ENCODE assay signal across 10 cellular contexts in the genomic region with DNA sequence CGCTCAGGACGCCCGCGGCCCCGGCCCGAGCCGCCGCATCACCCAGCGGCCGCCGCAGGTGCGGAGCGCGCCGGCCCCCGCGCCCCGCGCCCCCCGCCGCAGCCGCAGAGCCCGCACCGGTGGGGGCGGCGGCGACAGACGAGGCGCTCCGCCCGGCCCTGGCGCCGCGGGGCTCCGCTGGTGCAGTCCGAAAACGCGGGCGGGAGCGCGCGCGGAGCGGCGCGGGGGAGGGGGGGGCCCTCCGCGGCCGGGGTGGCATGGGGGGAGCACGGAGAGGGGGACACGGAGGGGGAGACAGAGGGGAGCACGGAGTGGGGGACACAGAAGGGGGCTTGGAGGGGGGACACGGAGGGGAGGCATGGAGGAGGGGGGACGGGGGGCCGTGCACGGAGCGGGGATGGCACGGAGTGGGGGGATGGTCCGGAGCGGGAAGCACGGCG. TPM values are rescaled to one million over a fixed set of nuclear protein-coding genes. Genes with fewer than 3 reads are reported as not detected.
A peak's percentile ranks its signal among the peaks of the same experiment; 100 is the strongest.
DNase-seq lines count a peak whose midpoint lies in the region; ATAC-seq, FAIRE-seq and TF ChIP-seq lines count a peak whose summit lies in the region.
"Had no signal": no experiment of that assay in that cellular context is flagged by ENCODE, and none has a peak within 500 bp of the region (broad histone marks: within the 10 kb centered on the region; RNA-seq: fewer than 3 reads in every experiment).

A gene with protein sequence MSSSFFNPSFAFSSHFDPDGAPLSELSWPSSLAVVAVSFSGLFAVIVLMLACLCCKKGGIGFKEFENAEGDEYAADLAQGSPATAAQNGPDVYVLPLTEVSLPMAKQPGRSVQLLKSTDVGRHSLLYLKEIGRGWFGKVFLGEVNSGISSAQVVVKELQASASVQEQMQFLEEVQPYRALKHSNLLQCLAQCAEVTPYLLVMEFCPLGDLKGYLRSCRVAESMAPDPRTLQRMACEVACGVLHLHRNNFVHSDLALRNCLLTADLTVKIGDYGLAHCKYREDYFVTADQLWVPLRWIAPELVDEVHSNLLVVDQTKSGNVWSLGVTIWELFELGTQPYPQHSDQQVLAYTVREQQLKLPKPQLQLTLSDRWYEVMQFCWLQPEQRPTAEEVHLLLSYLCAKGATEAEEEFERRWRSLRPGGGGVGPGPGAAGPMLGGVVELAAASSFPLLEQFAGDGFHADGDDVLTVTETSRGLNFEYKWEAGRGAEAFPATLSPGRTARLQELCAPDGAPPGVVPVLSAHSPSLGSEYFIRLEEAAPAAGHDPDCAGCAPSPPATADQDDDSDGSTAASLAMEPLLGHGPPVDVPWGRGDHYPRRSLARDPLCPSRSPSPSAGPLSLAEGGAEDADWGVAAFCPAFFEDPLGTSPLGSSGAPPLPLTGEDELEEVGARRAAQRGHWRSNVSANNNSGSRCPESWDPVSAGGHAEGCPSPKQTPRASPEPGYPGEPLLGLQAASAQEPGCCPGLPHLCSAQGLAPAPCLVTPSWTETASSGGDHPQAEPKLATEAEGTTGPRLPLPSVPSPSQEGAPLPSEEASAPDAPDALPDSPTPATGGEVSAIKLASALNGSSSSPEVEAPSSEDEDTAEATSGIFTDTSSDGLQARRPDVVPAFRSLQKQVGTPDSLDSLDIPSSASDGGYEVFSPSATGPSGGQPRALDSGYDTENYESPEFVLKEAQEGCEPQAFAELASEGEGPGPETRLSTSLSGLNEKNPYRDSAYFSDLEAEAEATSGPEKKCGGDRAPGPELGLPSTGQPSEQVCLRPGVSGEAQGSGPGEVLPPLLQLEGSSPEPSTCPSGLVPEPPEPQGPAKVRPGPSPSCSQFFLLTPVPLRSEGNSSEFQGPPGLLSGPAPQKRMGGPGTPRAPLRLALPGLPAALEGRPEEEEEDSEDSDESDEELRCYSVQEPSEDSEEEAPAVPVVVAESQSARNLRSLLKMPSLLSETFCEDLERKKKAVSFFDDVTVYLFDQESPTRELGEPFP (N-terminal part only) (minus strand): TSS at position 189 of the 440 bp plus-strand sequence. CDS start 229 bp downstream, outside the sequence.

- H3K23ac ChIP-seq in trophoblast cell (ENCODE audit: low read length), result no peak within 1 kb of the TSS

- H4K12ac ChIP-seq in trophoblast cell (ENCODE audit: low read depth, low read length), result no peak within 1 kb of the TSS

- no peak for FAIRE-seq in D721Med (lab: Jason Lieb, UNC)

- DNase-seq in BE2C, result no peak
- DNase-seq in PC-3, result no peak
- DNase-seq in left ventricle myocardium inferior, result no peak
- DNase-seq in trophoblast cell, result no peak
- no peak for DNase-seq in NOMO-1 treated with DMSO at 0.1 percent for 48 hours (lab: John Stamatoyannopoulos, UW; ENCODE audit: unreplicated experiment)
- no peak for DNase-seq in activated T-helper 2 cell treated with anti-CD3 and anti-CD28 coated beads, Interferon-gamma antibody, Interleukin-2, Interleukin-4, amounts not matched to agents 10 μg/mL and 5 μg/mL and 100 μg/mL, durations not matched to agents 14 hours and 24 hours and 36 hours (ENCODE audit: low spot score)
- no peak for DNase-seq in D721Med (ENCODE audit: insufficient read length, low spot score)
- DNase-seq: GDM1 had no signal

- no peak within 1 kb of the TSS for H3K4me3 Mint-ChIP-seq in activated T-helper 2 cell treated with anti-CD3 and anti-CD28 coated beads, Interferon-gamma antibody, Interleukin-2, Interleukin-4, amounts not matched to agents 10 μg/mL and 5 μg/mL and 100 μg/mL, durations not matched to agents 14 hours and 24 hours and 36 hours (ENCODE audit: low read depth)

- BruUV-seq in PC-3 (replicated peaks; lab: Mats Ljungman, UMichigan), result no TSS peak

- H3K4me3 ChIP-seq in BE2C (ENCODE audit: low read depth, low read length) (peak within 1 kb of the TSS; percentile 45), PC-3 (ENCODE audit: low read length) (peak within 1 kb of the TSS; percentile 51; the same call in 1 of the 2 replicates), left ventricle myocardium inferior (peak within 1 kb of the TSS; percentile 67), trophoblast cell (ENCODE audit: low read depth, low read length) (peak within 1 kb of the TSS; percentile 25)

- TF ChIP-seq CTCF in BE2C (IDR thresholded peaks at IDR 0.05; ENCODE audit: low read depth, low read length) (no peak), PC-3 (conservative IDR thresholded peaks at IDR 0.05; ENCODE audit: low read depth, low read length) (no peak), left ventricle myocardium inferior (IDR thresholded peaks at IDR 0.05; ENCODE audit: borderline replicate concordance) (no peak), D721Med (IDR thresholded peaks at IDR 0.05; ENCODE audit: insufficient read depth, missing control alignments) (no peak)

- H3K79me2 ChIP-seq in PC-3 (ENCODE audit: low read length) (no peaks in the 10 kb centered on the region), trophoblast cell (ENCODE audit: control insufficient read depth, insufficient read depth, low read length, poor library complexity) (no peaks in the 10 kb centered on the region)

- no peak within 1 kb of the TSS for H3K14ac ChIP-seq in trophoblast cell (ENCODE audit: low read length)

- no peak within 1 kb of the TSS for H2BK12ac ChIP-seq in trophoblast cell (ENCODE audit: low read length)

- no peaks in the 10 kb centered on the region for H3K79me1 ChIP-seq in trophoblast cell (ENCODE audit: low read length)

- no peak within 1 kb of the TSS for H2AFZ ChIP-seq in PC-3 (ENCODE audit: low read length)
- H2AFZ ChIP-seq in trophoblast cell (ENCODE audit: insufficient read depth, low read length, poor library complexity), result no peak within 1 kb of the TSS

- no peak within 1 kb of the TSS for H3K4ac ChIP-seq in trophoblast cell (ENCODE audit: low read depth, low read length)

- H3K27me3 ChIP-seq in BE2C (no peaks in the 10 kb centered on the region), PC-3 (ENCODE audit: low read length) (peaks cover 15% of the 10 kb centered on the region), left ventricle myocardium inferior (ENCODE audit: low read depth) (peaks cover 31% of the 10 kb centered on the region), trophoblast cell (ENCODE audit: insufficient read depth, low read length) (peaks cover 17% of the 10 kb centered on the region)

- peak within 1 kb of the TSS; percentile 45 for H3K4me2 ChIP-seq in PC-3 (ENCODE audit: low read length)
- peak within 1 kb of the TSS; percentile 46 for H3K4me2 ChIP-seq in trophoblast cell (ENCODE audit: low read length)

- no peaks in the 10 kb centered on the region for H3F3A ChIP-seq in PC-3 (ENCODE audit: low read length, unreplicated experiment)

- POLR2A ChIA-PET in PC-3 (lab: Charles Lee; ENCODE audit: unreplicated experiment), result no interaction called here

- H3K9ac ChIP-seq in PC-3 (ENCODE audit: low read length) (no peak within 1 kb of the TSS), trophoblast cell (ENCODE audit: low read length) (no peak within 1 kb of the TSS)

- no peaks in the 10 kb centered on the region for H3K4me1 Mint-ChIP-seq in activated T-helper 2 cell treated with anti-CD3 and anti-CD28 coated beads, Interferon-gamma antibody, Interleukin-2, Interleukin-4, amounts not matched to agents 10 μg/mL and 5 μg/mL and 100 μg/mL, durations not matched to agents 14 hours and 24 hours and 36 hours (ENCODE audit: low read depth)

- H3K4me1 ChIP-seq in BE2C (peaks cover 9% of the 10 kb centered on the region), PC-3 (ENCODE audit: insufficient read depth, low read length) (no peaks in the 10 kb centered on the region), left ventricle myocardium inferior (peaks cover 16% of the 10 kb centered on the region), trophoblast cell (ENCODE audit: control insufficient read depth in 1 of 2, insufficient read depth in 2 of 2, low read length in 2 of 2) (no peaks in the 10 kb centered on the region)

- no peak within 1 kb of the TSS for H2BK5ac ChIP-seq in trophoblast cell (ENCODE audit: low read depth, low read length, poor library complexity)

- no peak within 1 kb of the TSS for H4K91ac ChIP-seq in trophoblast cell (ENCODE audit: low read depth, low read length)

- ATAC-seq in PC-3, result no peak
- ATAC-seq in GM21423 (IDR thresholded peaks at IDR 0.05; ENCODE audit: unreplicated experiment), result no peak

- no peaks in the 10 kb centered on the region for H3K36me3 Mint-ChIP-seq in activated T-helper 2 cell treated with anti-CD3 and anti-CD28 coated beads, Interferon-gamma antibody, Interleukin-2, Interleukin-4, amounts not matched to agents 10 μg/mL and 5 μg/mL and 100 μg/mL, durations not matched to agents 14 hours and 24 hours and 36 hours (ENCODE audit: low read depth)

- no peak within 1 kb of the TSS for H3K27ac Mint-ChIP-seq in activated T-helper 2 cell treated with anti-CD3 and anti-CD28 coated beads, Interferon-gamma antibody, Interleukin-2, Interleukin-4, amounts not matched to agents 10 μg/mL and 5 μg/mL and 100 μg/mL, durations not matched to agents 14 hours and 24 hours and 36 hours

- peaks cover 11% of the 10 kb centered on the region for H3K27me3 Mint-ChIP-seq in activated T-helper 2 cell treated with anti-CD3 and anti-CD28 coated beads, Interferon-gamma antibody, Interleukin-2, Interleukin-4, amounts not matched to agents 10 μg/mL and 5 μg/mL and 100 μg/mL, durations not matched to agents 14 hours and 24 hours and 36 hours (ENCODE audit: low read depth)

- no peak within 1 kb of the TSS for H4K8ac ChIP-seq in trophoblast cell (ENCODE audit: low read depth, low read length)

- H3K27ac ChIP-seq in PC-3 (ENCODE audit: low read length) (no peak within 1 kb of the TSS), left ventricle myocardium inferior (replicated peaks) (peak within 1 kb of the TSS; percentile 46), trophoblast cell (ENCODE audit: low read depth, low read length) (no peak within 1 kb of the TSS)

- H3K9me2 ChIP-seq in PC-3 (replicated peaks; ENCODE audit: low read length), result no peaks in the 10 kb centered on the region

- intact Hi-C loops in PC-3 (cut with micrococcal nuclease), result no loop called here
- intact Hi-C loops in left ventricle myocardium inferior (cut with micrococcal nuclease), result no loop called here
- intact Hi-C loops in activated T-helper 2 cell treated with anti-CD3 and anti-CD28 coated beads, Interferon-gamma antibody, Interleukin-2, Interleukin-4, amounts not matched to agents 10 μg/mL and 5 μg/mL and 100 μg/mL, durations not matched to agents 14 hours and 24 hours and 36 hours (cut with micrococcal nuclease), result no loop called here

- no peak within 1 kb of the TSS for H2BK120ac ChIP-seq in trophoblast cell (ENCODE audit: insufficient read depth, low read length, poor library complexity)

- H3K9me3 Mint-ChIP-seq in activated T-helper 2 cell treated with anti-CD3 and anti-CD28 coated beads, Interferon-gamma antibody, Interleukin-2, Interleukin-4, amounts not matched to agents 10 μg/mL and 5 μg/mL and 100 μg/mL, durations not matched to agents 14 hours and 24 hours and 36 hours, result no peaks in the 10 kb centered on the region

- H3K18ac ChIP-seq in trophoblast cell (ENCODE audit: low read length), result no peak within 1 kb of the TSS

- CTCF ChIA-PET in PC-3 (lab: Charles Lee), result no interaction called here

- H3K36me3 ChIP-seq in BE2C (no peaks in the 10 kb centered on the region), PC-3 (ENCODE audit: low read depth, low read length) (no peaks in the 10 kb centered on the region), left ventricle myocardium inferior (no peaks in the 10 kb centered on the region), trophoblast cell (ENCODE audit: control insufficient read depth in 1 of 2, insufficient read depth in 2 of 2, low read length in 2 of 2) (no peaks in the 10 kb centered on the region)

- H4K20me1 ChIP-seq in PC-3 (ENCODE audit: low read length), result no peaks in the 10 kb centered on the region

- WGBS in trophoblast cell (ENCODE audit: extremely low coverage, insufficient coverage, insufficient read length), result no CpG with 5 or more reads among the region's 62 CpGs

- no peaks in the 10 kb centered on the region for H3K9me3 ChIP-seq in BE2C
- H3K9me3 ChIP-seq in PC-3 (ENCODE audit: low read length), result no peaks in the 10 kb centered on the region
- H3K9me3 ChIP-seq in left ventricle myocardium inferior (replicated peaks), result no peaks in the 10 kb centered on the region
- H3K9me3 ChIP-seq in trophoblast cell (ENCODE audit: insufficient read depth, low read depth, low read length), result peaks cover 7% of the 10 kb centered on the region

- no peak within 1 kb of the TSS for H2AK5ac ChIP-seq in trophoblast cell (ENCODE audit: low read length)

RNA-seq across cellular contexts. Expression of the gene that starts here (rescaled TPM):
- polyA plus RNA-seq in BE2C (2012; ENCODE audit: insufficient read depth, insufficient read length, low read depth), result 7.5 TPM
- total RNA-seq in PC-3 (2014; rRNA removed) (1.1 and 1.7 TPM in 2 replicates), left ventricle myocardium inferior (2.3 TPM)
- 0.11 TPM in 2 replicates for polyA plus RNA-seq in trophoblast cell (2013)
- 0.48 and 0.89 TPM in 2 replicates for total RNA-seq in activated T-helper 2 cell treated with anti-CD3 and anti-CD28 coated beads, Interferon-gamma antibody, Interleukin-2, Interleukin-4, amounts not matched to agents 10 μg/mL and 5 μg/mL and 100 μg/mL, durations not matched to agents 14 hours and 24 hours and 36 hours
- total RNA-seq: RPMI7951 had no signal
